19 cellular contexts compared by ENCODE assay signal in genomic region chr3:53077476-53078220, GRCh38. TPM values are rescaled to one million over a fixed set of nuclear protein-coding genes. Genes with fewer than 3 reads are reported as not detected.
A peak's percentile ranks its signal among the peaks of the same experiment; 100 is the strongest.
DNase-seq lines count a peak whose midpoint lies in the region; ATAC-seq, FAIRE-seq and TF ChIP-seq lines count a peak whose summit lies in the region.
"Had no signal": no experiment of that assay in that cellular context is flagged by ENCODE, and none has a peak within 500 bp of the region (broad histone marks: within the 10 kb centered on the region; RNA-seq: fewer than 3 reads in every experiment).

No MANE protein-coding gene starts in this region.

- H3K79me2 ChIP-seq in H1 (ENCODE audit: control insufficient read depth in 1 of 2, insufficient read depth in 2 of 2, low read length in 2 of 2): no peaks in the 10 kb centered on the region

- no peaks in the 10 kb centered on the region for H3K9me3 Mint-ChIP-seq in activated T-helper 17 cell treated with anti-CD3 and anti-CD28 coated beads, Interleukin-2, amount 50 U/mL, for 72 hours

- H3K4me3 ChIP-seq in right atrium auricular region: no peak overlapping the region
- no peak overlapping the region for H3K4me3 ChIP-seq in H1 (ENCODE audit: extremely low read depth in 1 of 4, insufficient read depth in 2 of 4, low read depth in 3 of 4, low read length in 4 of 4)
- no peak overlapping the region for H3K4me3 ChIP-seq in ovary

- no peak overlapping the region for H2AK5ac ChIP-seq in H1 (ENCODE audit: low read depth, low read length)

- H3K14ac ChIP-seq in H1 (ENCODE audit: insufficient read length): no peak overlapping the region

- H3K36me3 Mint-ChIP-seq in activated T-helper 17 cell treated with anti-CD3 and anti-CD28 coated beads, Interleukin-2, amount 50 U/mL, for 72 hours (ENCODE audit: low read depth): no peaks in the 10 kb centered on the region

- TF ChIP-seq RAD21 in H1 (IDR thresholded peaks at IDR 0.05 in 1 of 2, conservative IDR thresholded peaks at IDR 0.05 in 1 of 2; ENCODE audit: low read depth in 2 of 2, low read length in 2 of 2): no peak

- H3K27me3 Mint-ChIP-seq in activated T-helper 17 cell treated with anti-CD3 and anti-CD28 coated beads, Interleukin-2, amount 50 U/mL, for 72 hours: no peaks in the 10 kb centered on the region

- intact Hi-C loops in cardiac septum (cut with DNase I): no loop called here
- intact Hi-C loops in ovary (cut with DNase I): loop anchor here in 1 of 4 donors (10.0 kb wide), 1 partner anchor 653 kb away; no protein-coding TSS in a partner anchor

- POLR2A ChIA-PET in H1 (lab: Charles Lee; ENCODE audit: partially characterized antibody): no interaction called here

- CTCF ChIA-PET in H1 (lab: Charles Lee; ENCODE audit: partially characterized antibody): interaction anchor here (0.9 to 1.3 kb wide), 3 partner anchors 42 to 198 kb away, joined by 3 to 4 read pairs (median 3); no protein-coding TSS in a partner anchor

- TF ChIP-seq EP300 in H1 (IDR thresholded peaks at IDR 0.05; ENCODE audit: borderline replicate concordance in 1 of 2, low read depth in 2 of 2, low read length in 2 of 2) (no peak), ovary (IDR thresholded peaks at IDR 0.05) (no peak)

- H3K27ac ChIP-seq in right atrium auricular region (no peak overlapping the region), H1 (ENCODE audit: low read depth, low read length) (no peak overlapping the region), ovary (no peak overlapping the region)
- H3K27ac ChIP-seq: C4-2B, HL-60, KMS-11 had no signal

- H3K4me1 Mint-ChIP-seq in activated T-helper 17 cell treated with anti-CD3 and anti-CD28 coated beads, Interleukin-2, amount 50 U/mL, for 72 hours: peaks cover 3% of the 10 kb centered on the region

- H3K4ac ChIP-seq in H1 (replicated peaks; ENCODE audit: insufficient read length, low read depth, low read length): no peak overlapping the region

- no peaks in the 10 kb centered on the region for H4K20me1 ChIP-seq in H1 (replicated peaks in 1 of 2; ENCODE audit: control insufficient read depth in 1 of 2, insufficient read depth in 2 of 2, low read length in 2 of 2)

- H2AFZ ChIP-seq in H1 (ENCODE audit: low read length): no peak overlapping the region

- no peaks in the 10 kb centered on the region for H3K36me3 ChIP-seq in right atrium auricular region
- no peaks in the 10 kb centered on the region for H3K36me3 ChIP-seq in H1 (ENCODE audit: control insufficient read depth in 2 of 4, insufficient read depth in 4 of 4, low read length in 3 of 4)
- H3K36me3 ChIP-seq in ovary: no peaks in the 10 kb centered on the region

- no peak overlapping the region for H3K56ac ChIP-seq in H1 (replicated peaks; ENCODE audit: insufficient read length, low read depth, low read length)

- H4K8ac ChIP-seq in H1 (ENCODE audit: extremely low read depth, insufficient read depth, low read length): peak overlapping the region; percentile 25; the same call in 1 of the 2 replicates

- ATAC-seq in activated T-helper 17 cell treated with anti-CD3 and anti-CD28 coated beads, Interleukin-2, amount 50 U/mL, for 72 hours (replicated peaks): no peak

- H3K18ac ChIP-seq in H1 (ENCODE audit: extremely low read depth, low read length): no peak overlapping the region

- no peak overlapping the region for H2BK120ac ChIP-seq in H1 (replicated peaks; ENCODE audit: low read depth, low read length)

- no peak overlapping the region for H3K4me3 Mint-ChIP-seq in activated T-helper 17 cell treated with anti-CD3 and anti-CD28 coated beads, Interleukin-2, amount 50 U/mL, for 72 hours

- H3K23me2 ChIP-seq in H1 (ENCODE audit: low read depth, low read length): peaks cover 4% of the 10 kb centered on the region; the same call in 1 of the 2 replicates

- DNase-seq in cardiac septum (ENCODE audit: low spot score): peak; percentile 72
- DNase-seq in right atrium auricular region (ENCODE audit: low spot score): no peak
- DNase-seq in H1 (ENCODE audit: low read depth in 1 of 2, low spot score in 2 of 2): no peak
- peak in 3 of 5 donors; percentile 7 to 21 (median 10) for DNase-seq in ovary
- DNase-seq in 8988T: no peak
- no peak for DNase-seq in GM19238 (ENCODE audit: insufficient read length, low spot score)
- DNase-seq: AML-193, DMS 273 treated with DMSO at 0.1 percent for 48 hours, DND-41, HCEC 1CT, NCI-H1436, NCI-H2029 treated with DMSO at 0.1 percent for 48 hours, NCI-H2227 treated with DMSO at 0.1 percent for 48 hours, NCI-H524 had no signal

- H3K27me3 ChIP-seq in right atrium auricular region (no peaks in the 10 kb centered on the region), H1 (replicated peaks in 1 of 4; ENCODE audit: control insufficient read depth in 3 of 4, extremely low read depth in 1 of 4, insufficient read depth in 3 of 4, low read length in 3 of 4) (no peaks in the 10 kb centered on the region), ovary (no peaks in the 10 kb centered on the region)

- no peak overlapping the region for H2BK5ac ChIP-seq in H1 (ENCODE audit: low read depth, low read length)

- no peak for TF ChIP-seq POLR2A in H1 (IDR thresholded peaks at IDR 0.05; ENCODE audit: control extremely low read depth in 1 of 2, low read depth in 2 of 2, low read length in 2 of 2)
- TF ChIP-seq POLR2A in ovary (IDR thresholded peaks at IDR 0.05): no peak

- no peak overlapping the region for H4K5ac ChIP-seq in H1 (ENCODE audit: insufficient read length, low read depth, low read length)

- no peak overlapping the region for H2BK12ac ChIP-seq in H1 (ENCODE audit: low read depth, low read length)

- no peak overlapping the region for H3K9ac ChIP-seq in H1 (replicated peaks in 1 of 4; ENCODE audit: extremely low read depth in 1 of 4, low read depth in 3 of 4, low read length in 3 of 4)
- H3K9ac ChIP-seq: KMS-11 had no signal

- no peak for FAIRE-seq in H1 (lab: Jason Lieb, UNC)
- FAIRE-seq: G401.6 had no signal

- H3K79me1 ChIP-seq in H1 (ENCODE audit: low read depth, low read length): no peaks in the 10 kb centered on the region

- TF ChIP-seq CTCF in right atrium auricular region (IDR thresholded peaks at IDR 0.05): no peak
- no peak for TF ChIP-seq CTCF in H1 (IDR thresholded peaks at IDR 0.05; ENCODE audit: control extremely low read depth in 1 of 3, insufficient read depth in 1 of 3, low read depth in 1 of 3, low read length in 3 of 3)
- TF ChIP-seq CTCF in ovary (IDR thresholded peaks at IDR 0.05): no peak

- peaks cover 0 to 4% of the 10 kb centered on the region in 2 donors for H3K4me1 ChIP-seq in right atrium auricular region
- H3K4me1 ChIP-seq in H1 (replicated peaks in 1 of 4; ENCODE audit: control insufficient read depth in 3 of 4, insufficient read depth in 4 of 4, low read length in 3 of 4): peaks cover 0 to 10% (median 7%) of the 10 kb centered on the region in 4 experiments; a peak in 6 of 7 replicates
- peaks cover 4% of the 10 kb centered on the region for H3K4me1 ChIP-seq in ovary (ENCODE audit: insufficient read depth)

- H4K91ac ChIP-seq in H1 (replicated peaks; ENCODE audit: insufficient read length, low read length): no peak overlapping the region

- H3K27ac Mint-ChIP-seq in activated T-helper 17 cell treated with anti-CD3 and anti-CD28 coated beads, Interleukin-2, amount 50 U/mL, for 72 hours: no peak overlapping the region

- no peak overlapping the region for H3K23ac ChIP-seq in H1 (ENCODE audit: insufficient read length)

- H3K9me3 ChIP-seq in right atrium auricular region (no peaks in the 10 kb centered on the region), H1 (ENCODE audit: insufficient read depth in 2 of 2, low read depth in 1 of 2, low read length in 1 of 2) (no peaks in the 10 kb centered on the region), ovary (no peaks in the 10 kb centered on the region)

- H2BK20ac ChIP-seq in H1 (ENCODE audit: low read length): no peak overlapping the region

- no peak overlapping the region for H2BK15ac ChIP-seq in H1 (ENCODE audit: low read length)

- H3K4me2 ChIP-seq in H1 (ENCODE audit: insufficient read depth in 1 of 2, low read depth in 2 of 2, low read length in 2 of 2): no peak overlapping the region
- H3K4me2 ChIP-seq: KMS-11 had no signal

- WGBS in H1 (ENCODE audit: extremely low coverage in 1 of 2, insufficient coverage in 1 of 2, insufficient read length in 1 of 2, insufficient replicate concordance in 2 of 2, low coverage in 1 of 2, low lambda C conversion rate in 2 of 2, missing lambda C conversion rate in 1 of 2), 2 experiments: 82% methylated on average over 10 of the region's 10 CpGs; no CpG with 5 or more reads in 1 of the 2 experiments
- 92 to 93% (median 93%) methylated on average over 10 of the region's 10 CpGs for WGBS in ovary, 3 donors

TF ChIP-seq in H1, 55 proteins besides CTCF, POLR2A, EP300 and RAD21 (continues in another document):
- no peak for TF ChIP-seq BACH1 (IDR thresholded peaks at IDR 0.05; ENCODE audit: low read length)

RNA-seq across cellular contexts. Expression of gene SFMBT1, which starts 31.8 kb away (rescaled TPM):
- total RNA-seq in cardiac septum (14.7 TPM), right atrium auricular region (10 to 100 TPM; 16.7 to 17.4 TPM), ovary (10 to 100 TPM in 3 of 7 donors, 1 to 10 TPM in 4; 4.6 to 21.1 (median 7.7) TPM)
- total RNA-seq in H1 (2021; fragmentation: NEBNext Ultra II Directional; extraction: Animal tissue kit (Norgen Biotek cat#: 25700)): 16.8 and 18.7 TPM in 2 replicates
- polyA plus RNA-seq in H1 (2011; rRNA removed) (5.5 and 8.1 TPM in 2 replicates), ovary (1 to 10 TPM; 1.2 to 4.4 TPM)
- 7.7 TPM for polyA plus RNA-seq in H1 (2011; cell fraction: cytosol; rRNA removed)
- 9.5 TPM for polyA plus RNA-seq in H1 (2011; cell fraction: nucleus; rRNA removed)
- 9.6 to 12.3 TPM (median 11.6 TPM) in 4 replicates for polyA plus RNA-seq in H1 (2012, experiment 1 of 2)
- polyA plus RNA-seq in H1 (2012, experiment 2 of 2): 1.5 TPM
- 7.8 TPM for polyA plus RNA-seq in H1 (2013, experiment 1 of 2)
- polyA plus RNA-seq in H1 (2013, experiment 2 of 2): 7.7 TPM
- 28.0 and 29.8 TPM in 2 replicates for polyA minus RNA-seq in H1 (2011; rRNA and poly(A)+ RNA removed)
- 15.9 TPM for polyA minus RNA-seq in H1 (2011; cell fraction: cytosol; rRNA and poly(A)+ RNA removed)
- polyA minus RNA-seq in H1 (2011; cell fraction: nucleus; rRNA and poly(A)+ RNA removed): 24.0 TPM
- 10 to 100 TPM; 26.1 to 29.9 TPM for total RNA-seq in activated T-helper 17 cell treated with anti-CD3 and anti-CD28 coated beads, Interleukin-2, amount 50 U/mL, for 72 hours

RNA-seq across cellular contexts. Expression of gene RFT1, which starts 52.6 kb away (rescaled TPM):
- total RNA-seq in cardiac septum: 8.6 TPM
- 1 to 10 TPM; 6.2 to 6.8 TPM for total RNA-seq in right atrium auricular region
- 24.4 and 27.7 TPM in 2 replicates for total RNA-seq in H1 (2021; fragmentation: NEBNext Ultra II Directional; extraction: Animal tissue kit (Norgen Biotek cat#: 25700))
- polyA plus RNA-seq in H1 (2011; rRNA removed): 35.1 and 42.4 TPM in 2 replicates
- 27.6 TPM for polyA plus RNA-seq in H1 (2011; cell fraction: cytosol; rRNA removed)
- 26.7 TPM for polyA plus RNA-seq in H1 (2011; cell fraction: nucleus; rRNA removed)
- 18.2 to 28.0 TPM (median 25.3 TPM) in 4 replicates for polyA plus RNA-seq in H1 (2012, experiment 1 of 2)
- polyA plus RNA-seq in H1 (2012, experiment 2 of 2): 24.2 TPM
- 19.1 TPM for polyA plus RNA-seq in H1 (2013, experiment 1 of 2)
- polyA plus RNA-seq in H1 (2013, experiment 2 of 2): 22.3 TPM
- 63.8 TPM in 2 replicates for polyA minus RNA-seq in H1 (2011; rRNA and poly(A)+ RNA removed)
- polyA minus RNA-seq in H1 (2011; cell fraction: cytosol; rRNA and poly(A)+ RNA removed): 16.7 TPM
- 22.6 TPM for polyA minus RNA-seq in H1 (2011; cell fraction: nucleus; rRNA and poly(A)+ RNA removed)
- 10 to 100 TPM in 6 of 7 donors, 1 to 10 TPM in 1; 8.9 to 23.6 (median 17.8) TPM for total RNA-seq in ovary
- polyA plus RNA-seq in ovary: 10 to 100 TPM in 1 of 2 donors, 1 to 10 TPM in 1; 8.3 to 20.8 TPM
- 10 to 100 TPM; 24.6 to 42.0 TPM for total RNA-seq in activated T-helper 17 cell treated with anti-CD3 and anti-CD28 coated beads, Interleukin-2, amount 50 U/mL, for 72 hours

Comparison
In these comparisons a context has a peak if more than half of its experiments do, and no peak if none do; other contexts are left out.
1. DNase-seq: peak in cardiac septum (single experiment) and ovary (3 of 5); none in right atrium auricular region (single experiment), H1 (0 of 2), 8988T (single experiment) and GM19238 (single experiment).